19 cellular contexts compared by ENCODE assay signal in the genomic region with DNA sequence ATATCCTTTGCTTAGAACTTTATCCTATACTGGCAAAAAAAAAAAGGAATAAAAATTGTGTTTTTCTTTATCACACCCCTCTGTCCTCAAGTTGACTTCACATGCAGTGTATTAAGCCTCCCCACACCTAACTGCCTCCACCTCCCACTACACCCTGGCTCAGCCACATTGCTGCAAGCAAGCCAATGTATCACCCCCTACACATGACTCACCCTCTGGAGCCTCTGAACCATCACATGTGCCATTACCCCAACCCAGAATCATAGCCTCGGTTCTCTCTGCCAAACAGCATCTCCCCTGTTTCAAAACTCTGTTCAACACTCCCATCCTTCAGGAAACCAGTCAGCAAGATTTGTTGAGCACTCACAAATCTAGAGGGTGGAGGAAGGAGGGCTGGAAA.
DNase-seq lines count a peak whose midpoint lies in the region; ATAC-seq and TF ChIP-seq lines count a peak whose summit lies in the region.
"Had no signal": no experiment of that assay in that cellular context is flagged by ENCODE, and none has a peak within 500 bp of the region (broad histone marks: within the 10 kb centered on the region; RNA-seq: fewer than 3 reads in every experiment).

No MANE protein-coding gene starts in this region.

- CTCF ChIA-PET in HEK293T (lab: Yijun Ruan, JAX) = no interaction called here

- ATAC-seq in activated naive CD8-positive, alpha-beta T cell treated with anti-CD3 and anti-CD28 coated beads, Interleukin-2, amount 50 U/mL, for 24 hours = peak; percentile 90
- ATAC-seq in left lung = peak; percentile 77
- ATAC-seq in natural killer cell = no peak
- ATAC-seq in HG03520 (IDR thresholded peaks at IDR 0.05; ENCODE audit: unreplicated experiment) = no peak
- ATAC-seq: heart right ventricle; naive thymus-derived CD8-positive, alpha-beta T cell; right lobe of liver; Right ventricle myocardium inferior had no signal

- H3K56ac ChIP-seq in H9 (ENCODE audit: insufficient read length, low read depth, low read length) = no peak overlapping the region

- no peak overlapping the region for H4K8ac ChIP-seq in H9 (replicated peaks; ENCODE audit: insufficient read length, low read depth, low read length)

- H3K36me3 ChIP-seq in left lung = peaks cover 0 to 6% of the 10 kb centered on the region in 2 donors
- H3K36me3 ChIP-seq: right lobe of liver had no signal

- H2BK5ac ChIP-seq in H9 (ENCODE audit: insufficient read length, low read length) = no peak overlapping the region

- H3K9me3 Mint-ChIP-seq in CD14-positive monocyte (peaks cover 0 to 10% (median 5%) of the 10 kb centered on the region in 7 donors), H9 (no peaks in the 10 kb centered on the region), natural killer cell (no peaks in the 10 kb centered on the region)
- peaks cover 2% of the 10 kb centered on the region for H3K9me3 Mint-ChIP-seq in activated naive CD8-positive, alpha-beta T cell treated with anti-CD3 and anti-CD28 coated beads, Interleukin-2, amount 50 U/mL, for 24 hours
- H3K9me3 Mint-ChIP-seq: CD4-positive, alpha-beta T cell; naive thymus-derived CD8-positive, alpha-beta T cell had no signal

- H3K9me3 ChIP-seq in H9 (ENCODE audit: control insufficient read depth, low read depth, low read length) = no peaks in the 10 kb centered on the region
- H3K9me3 ChIP-seq in left lung = no peaks in the 10 kb centered on the region
- H3K9me3 ChIP-seq: heart right ventricle, left ventricle myocardium inferior, right lobe of liver had no signal

- H3K23me2 ChIP-seq in H9 (ENCODE audit: insufficient read length, low read depth, low read length, poor library complexity, severe bottlenecking) = no peaks in the 10 kb centered on the region

- H4K20me1 ChIP-seq in H9 (ENCODE audit: control insufficient read depth, insufficient read depth, insufficient read length) = no peaks in the 10 kb centered on the region

- no peak overlapping the region for H2BK15ac ChIP-seq in H9 (ENCODE audit: low read depth, low read length)

- H3K14ac ChIP-seq in H9 (ENCODE audit: insufficient read depth, low read length) = no peak overlapping the region

- H3K27me3 Mint-ChIP-seq in CD14-positive monocyte (ENCODE audit: low read depth in 3 of 3) (no peaks in the 10 kb centered on the region), H9 (ENCODE audit: low read depth) (no peaks in the 10 kb centered on the region), natural killer cell (ENCODE audit: low read depth in 2 of 2) (no peaks in the 10 kb centered on the region)
- H3K27me3 Mint-ChIP-seq in activated naive CD8-positive, alpha-beta T cell treated with anti-CD3 and anti-CD28 coated beads, Interleukin-2, amount 50 U/mL, for 24 hours = no peaks in the 10 kb centered on the region
- H3K27me3 Mint-ChIP-seq: CD4-positive, alpha-beta T cell; naive thymus-derived CD8-positive, alpha-beta T cell had no signal

- H3K27ac Mint-ChIP-seq in CD14-positive monocyte = peak overlapping the region in 4 of 7 donors; percentile 3 to 41 (median 20)
- peak overlapping the region in 2 of 3 experiments; percentile 2 to 89; a peak in 2 of 7 replicates for H3K27ac Mint-ChIP-seq in H9
- H3K27ac Mint-ChIP-seq in activated naive CD8-positive, alpha-beta T cell treated with anti-CD3 and anti-CD28 coated beads, Interleukin-2, amount 50 U/mL, for 24 hours = no peak overlapping the region
- H3K27ac Mint-ChIP-seq in natural killer cell = no peak overlapping the region
- H3K27ac Mint-ChIP-seq: CD4-positive, alpha-beta T cell; naive thymus-derived CD8-positive, alpha-beta T cell had no signal

- H3K27me3 ChIP-seq in H9 (ENCODE audit: insufficient read depth, low read length) (no peaks in the 10 kb centered on the region), left lung (no peaks in the 10 kb centered on the region)
- H3K27me3 ChIP-seq: heart right ventricle, right lobe of liver had no signal

- H2AFZ ChIP-seq in H9 (ENCODE audit: low read length) = no peak overlapping the region

- no peak overlapping the region for H3K4me2 ChIP-seq in H9 (ENCODE audit: insufficient read depth, insufficient read length, low read length)

- H3K4me1 ChIP-seq in H9 (ENCODE audit: insufficient read depth, low read length) = no peaks in the 10 kb centered on the region
- H3K4me1 ChIP-seq in left lung = no peaks in the 10 kb centered on the region
- H3K4me1 ChIP-seq: right lobe of liver had no signal

- H2AK5ac ChIP-seq in H9 (ENCODE audit: insufficient read length, low read length) = no peak overlapping the region

- no peak overlapping the region for H4K91ac ChIP-seq in H9 (ENCODE audit: insufficient read length, low read depth, low read length)

- intact Hi-C loops in CD14-positive monocyte (cut with micrococcal nuclease) = no loop called here
- intact Hi-C loops in left lung (cut with DNase I) = no loop called here
- intact Hi-C loops in natural killer cell (cut with micrococcal nuclease) = no loop called here

- no peak overlapping the region for H2BK120ac ChIP-seq in H9 (ENCODE audit: low read depth, low read length, poor library complexity, severe bottlenecking)

- H3K36me3 Mint-ChIP-seq in CD14-positive monocyte = peaks cover 37 to 42% of the 10 kb centered on the region in 2 donors
- H3K36me3 Mint-ChIP-seq in H9 (ENCODE audit: insufficient read depth in 1 of 3, low read depth in 3 of 3) = peaks cover 5 to 13% (median 10%) of the 10 kb centered on the region in 3 experiments; a peak in 6 of 7 replicates
- peaks cover 23% of the 10 kb centered on the region for H3K36me3 Mint-ChIP-seq in activated naive CD8-positive, alpha-beta T cell treated with anti-CD3 and anti-CD28 coated beads, Interleukin-2, amount 50 U/mL, for 24 hours (ENCODE audit: low read depth)
- H3K36me3 Mint-ChIP-seq in natural killer cell = no peaks in the 10 kb centered on the region

- no peak overlapping the region for H3T11ph ChIP-seq in H9 (ENCODE audit: low read length)

- H3K4ac ChIP-seq in H9 (ENCODE audit: low read depth, low read length) = no peak overlapping the region

- peak; percentile 41 for DNase-seq in CD14-positive monocyte (ENCODE audit: low spot score)
- no peak for DNase-seq in H9
- no peak for DNase-seq in activated naive CD8-positive, alpha-beta T cell treated with anti-CD3 and anti-CD28 coated beads, Interleukin-2, amount 50 U/mL, for 24 hours
- peak in 1 of 2 donors; percentile 33 for DNase-seq in left lung
- no peak for DNase-seq in natural killer cell
- no peak for DNase-seq in HEK293T (ENCODE audit: extremely low spot score)
- no peak for DNase-seq in DMS79 treated with DMSO at 0.1 percent for 48 hours (lab: John Stamatoyannopoulos, UW)
- DNase-seq: activated CD4-positive, alpha-beta T cell treated with anti-CD3 and anti-CD28 coated beads, Interleukin-2, amount 50 U/mL, for 48 hours; activated gamma-delta T cell treated with Interleukin-2 at 50 U/mL for 16 hours; CD4-positive, alpha-beta T cell; effector CD8-positive, alpha-beta T cell; heart right ventricle; left ventricle myocardium inferior; naive thymus-derived CD8-positive, alpha-beta T cell; NCI-H774; right lobe of liver; T-helper 9 cell had no signal

- POLR2A ChIA-PET in HEK293T (lab: Yijun Ruan, JAX) = no interaction called here

- no peak overlapping the region for H4K5ac ChIP-seq in H9 (ENCODE audit: insufficient read length, low read depth, low read length)

- H3K23ac ChIP-seq in H9 (ENCODE audit: insufficient read length, low read depth, low read length) = no peak overlapping the region

- H3K79me2 ChIP-seq in H9 (ENCODE audit: insufficient read depth, low read length) = no peaks in the 10 kb centered on the region

- no peak overlapping the region for H3K9ac ChIP-seq in H9 (ENCODE audit: extremely low read depth, insufficient read length, low read length)

- H2BK20ac ChIP-seq in H9 (ENCODE audit: low read depth, low read length, poor library complexity, severe bottlenecking) = no peak overlapping the region

- no peaks in the 10 kb centered on the region for H3K4me1 Mint-ChIP-seq in CD14-positive monocyte
- H3K4me1 Mint-ChIP-seq in H9 = no peaks in the 10 kb centered on the region; a peak in 1 of 4 replicates
- peaks cover 3% of the 10 kb centered on the region for H3K4me1 Mint-ChIP-seq in activated naive CD8-positive, alpha-beta T cell treated with anti-CD3 and anti-CD28 coated beads, Interleukin-2, amount 50 U/mL, for 24 hours
- no peaks in the 10 kb centered on the region for H3K4me1 Mint-ChIP-seq in natural killer cell

- no peak for TF ChIP-seq CTCF in CD14-positive monocyte (IDR thresholded peaks at IDR 0.05)
- no peak for TF ChIP-seq CTCF in H9 (conservative IDR thresholded peaks at IDR 0.05)
- no peak for TF ChIP-seq CTCF in left lung (IDR thresholded peaks at IDR 0.05)
- no peak for TF ChIP-seq CTCF in natural killer cell (IDR thresholded peaks at IDR 0.05)

- no peak overlapping the region for H3K4me3 Mint-ChIP-seq in CD14-positive monocyte
- no peak overlapping the region for H3K4me3 Mint-ChIP-seq in H9
- no peak overlapping the region for H3K4me3 Mint-ChIP-seq in activated naive CD8-positive, alpha-beta T cell treated with anti-CD3 and anti-CD28 coated beads, Interleukin-2, amount 50 U/mL, for 24 hours
- no peak overlapping the region for H3K4me3 Mint-ChIP-seq in natural killer cell
- H3K4me3 Mint-ChIP-seq: CD4-positive, alpha-beta T cell; naive thymus-derived CD8-positive, alpha-beta T cell had no signal

- no peak overlapping the region for H3K4me3 ChIP-seq in left lung
- H3K4me3 ChIP-seq: heart right ventricle, left ventricle myocardium inferior, right lobe of liver had no signal

- H3K27ac ChIP-seq in H9 (ENCODE audit: insufficient read length, low read depth, low read length) (no peak overlapping the region), left lung (no peak overlapping the region)
- H3K27ac ChIP-seq: left ventricle myocardium inferior, right lobe of liver had no signal

- no CpG with 5 or more reads among the region's 1 CpG for WGBS in H9 (ENCODE audit: extremely low coverage, insufficient read length, low lambda C conversion rate)

- no peaks in the 10 kb centered on the region for H3K79me1 ChIP-seq in H9 (ENCODE audit: insufficient read depth, low read depth, low read length, poor library complexity, severe bottlenecking)

- no peak overlapping the region for H3K18ac ChIP-seq in H9 (ENCODE audit: insufficient read length, low read depth, low read length)

- H2BK12ac ChIP-seq in H9 (ENCODE audit: insufficient read length, low read depth, low read length) = no peak overlapping the region

TF ChIP-seq in HEK293T, 16 proteins besides CTCF, POLR2A, EP300 and RAD21:
- TF ChIP-seq ARNT (IDR thresholded peaks at IDR 0.05) (no peak), L3MBTL2 (conservative IDR thresholded peaks at IDR 0.05) (no peak), FOXA1 (IDR thresholded peaks at IDR 0.05) (no peak), SUZ12 (IDR thresholded peaks at IDR 0.05) (no peak), FOXM1 (IDR thresholded peaks at IDR 0.05; ENCODE audit: borderline replicate concordance) (no peak), ELF4 (IDR thresholded peaks at IDR 0.05) (no peak), BHLHE40 (IDR thresholded peaks at IDR 0.05; ENCODE audit: borderline replicate concordance) (no peak), FOXK2 (IDR thresholded peaks at IDR 0.05) (no peak)

Comparison
In these comparisons a context has a peak if more than half of its experiments do, and no peak if none do; other contexts are left out.
1. H3K27ac Mint-ChIP-seq: peak in CD14-positive monocyte (4 of 7) and H9 (2 of 3); none in activated naive CD8-positive, alpha-beta T cell treated with anti-CD3 and anti-CD28 coated beads, Interleukin-2, amount 50 U/mL, for 24 hours (single experiment) and natural killer cell (0 of 2).
2. ATAC-seq: peak in activated naive CD8-positive, alpha-beta T cell treated with anti-CD3 and anti-CD28 coated beads, Interleukin-2, amount 50 U/mL, for 24 hours (single experiment) and left lung (single experiment); none in natural killer cell (0 of 3) and HG03520 (single experiment).